In the genomic region with DNA sequence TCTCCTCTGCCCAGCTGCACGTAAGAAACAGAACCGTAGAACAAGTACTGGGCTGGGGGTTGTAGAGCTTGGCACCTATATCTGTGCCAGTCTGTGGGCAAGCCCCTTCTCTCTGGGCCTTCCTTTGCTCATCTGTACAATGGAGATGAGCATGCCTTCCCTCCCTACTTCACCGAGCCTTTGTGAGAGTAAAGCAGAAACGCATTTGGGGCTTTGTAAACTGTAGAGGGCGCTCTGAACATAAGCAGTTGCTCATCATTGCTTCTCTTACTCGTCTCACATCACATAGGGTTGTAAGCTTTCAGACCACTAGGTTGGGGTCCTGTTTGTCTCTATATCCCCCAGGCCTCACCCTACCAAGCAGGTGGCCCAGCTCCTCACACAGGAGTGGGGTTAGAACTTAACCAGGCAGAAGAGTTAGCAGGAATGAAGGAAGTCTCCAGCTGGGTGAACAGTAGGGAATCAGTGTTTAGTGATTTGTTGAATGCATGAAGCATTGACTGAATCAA, we compare ENCODE assay signal across 7 cellular contexts. TPM values are rescaled to one million over a fixed set of nuclear protein-coding genes. Genes with fewer than 3 reads are reported as not detected.
A peak's percentile ranks its signal among the peaks of the same experiment; 100 is the strongest.
DNase-seq lines count a peak whose midpoint lies in the region; FAIRE-seq and TF ChIP-seq lines count a peak whose summit lies in the region.
"Had no signal": no experiment of that assay in that cellular context is flagged by ENCODE, and none has a peak within 500 bp of the region (broad histone marks: within the 10 kb centered on the region; RNA-seq: fewer than 3 reads in every experiment).

No MANE protein-coding gene starts in this region.

- DNase-seq in NCI-H2107 treated with DMSO at 0.1 percent for 48 hours (lab: John Stamatoyannopoulos, UW; ENCODE audit: unreplicated experiment) (peak; percentile 36), NCI-H2107 (lab: John Stamatoyannopoulos, UW) (no peak), NCI-H510A treated with DMSO at 0.1 percent for 48 hours (lab: John Stamatoyannopoulos, UW) (peak; percentile 82), bronchial epithelial cell (ENCODE audit: low read depth) (peak; percentile 69), pulmonary artery endothelial cell (ENCODE audit: low read depth, low spot score) (peak; percentile 43)
- DNase-seq in activated effector memory CD4-positive, alpha-beta T cell treated with Interleukin-2 at 50 U/mL for 16 hours = no peak

- H3K36me3 ChIP-seq in bronchial epithelial cell (ENCODE audit: control insufficient read depth, insufficient read depth, low read length) = no peaks in the 10 kb centered on the region

- TF ChIP-seq CTCF in bronchial epithelial cell (IDR thresholded peaks at IDR 0.05; ENCODE audit: insufficient read depth, low read length, severe bottlenecking) = peak; percentile 93

- peaks cover 5% of the 10 kb centered on the region for H3K27me3 ChIP-seq in bronchial epithelial cell (ENCODE audit: control insufficient read depth, insufficient read depth, low read length)

- no peak overlapping the region for H3K4me3 ChIP-seq in bronchial epithelial cell (ENCODE audit: low read depth, low read length)
- H3K4me3 ChIP-seq: BLaER1 treated with 17β-estradiol and CSF1 and Interleukin-3, amounts not matched to agents 10 nM and 100 nM had no signal

- no peak for FAIRE-seq in bronchial epithelial cell (lab: Jason Lieb, UNC)

RNA-seq across cellular contexts. Expression of gene SAMD14, which starts 15.1 kb away (rescaled TPM):
- under 0.01 and 0.26 TPM in 2 replicates for total RNA-seq in bronchial epithelial cell
- total RNA-seq in pulmonary artery endothelial cell = 4.1 and 4.5 TPM in 2 replicates

RNA-seq across cellular contexts. Expression of gene PDK2, which starts 19.8 kb away (rescaled TPM):
- total RNA-seq in bronchial epithelial cell (0.79 and 3.5 TPM in 2 replicates), pulmonary artery endothelial cell (7.8 and 11.2 TPM in 2 replicates)

RNA-seq across cellular contexts. Expression of gene PPP1R9B, which starts 35.6 kb away (rescaled TPM):
- total RNA-seq in bronchial epithelial cell = 16.6 and 17.4 TPM in 2 replicates
- 29.7 and 43.8 TPM in 2 replicates for total RNA-seq in pulmonary artery endothelial cell

RNA-seq across cellular contexts. Expression of gene SGCA, which starts 50.9 kb away (rescaled TPM):
- total RNA-seq in bronchial epithelial cell = 0.13 TPM in 1 of 2 replicates, not detected in the other
- total RNA-seq in pulmonary artery endothelial cell = not detected in 2 replicates

RNA-seq across cellular contexts. Expression of gene ITGA3, which starts 59.0 kb away (rescaled TPM):
- total RNA-seq in bronchial epithelial cell (413 and 633 TPM in 2 replicates), pulmonary artery endothelial cell (77.7 and 101 TPM in 2 replicates)

Comparison
In these comparisons a context has a peak if more than half of its experiments do, and no peak if none do; other contexts are left out.
1. DNase-seq: peak in NCI-H2107 treated with DMSO at 0.1 percent for 48 hours (single experiment), NCI-H510A treated with DMSO at 0.1 percent for 48 hours (single experiment), bronchial epithelial cell (single experiment) and pulmonary artery endothelial cell (single experiment); none in NCI-H2107 (single experiment) and activated effector memory CD4-positive, alpha-beta T cell treated with Interleukin-2 at 50 U/mL for 16 hours (single experiment).